ENCODE assay signal across 1 cellular context in the genomic region with DNA sequence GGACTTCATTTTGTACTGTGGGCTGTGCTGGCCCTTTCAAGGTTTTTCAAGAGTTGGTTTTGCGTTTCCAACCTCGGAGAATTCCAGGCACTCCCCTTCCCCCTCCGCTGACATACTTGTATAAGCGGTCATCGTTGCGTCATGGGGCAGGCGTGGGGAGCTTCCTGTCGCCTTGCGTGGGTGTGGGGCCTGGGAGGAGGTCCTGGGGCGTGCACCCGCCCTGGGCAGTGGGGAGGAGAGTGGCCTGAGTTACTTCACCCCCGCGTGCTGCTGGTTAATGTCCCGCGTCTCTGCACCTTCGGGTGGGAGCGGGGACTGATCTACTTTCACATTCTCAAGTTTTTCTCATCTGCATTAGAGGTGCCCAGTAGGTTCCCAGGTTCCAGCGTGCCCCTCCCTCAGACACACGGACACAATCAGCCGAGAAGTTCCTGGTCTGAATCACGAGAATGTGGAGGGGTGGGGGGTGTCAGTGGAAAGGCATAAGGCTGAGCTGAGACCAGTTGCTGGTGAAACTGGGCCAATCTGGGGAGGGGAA.
TF ChIP-seq lines count a peak whose summit lies in the region.

No MANE protein-coding gene starts in this region.

TF ChIP-seq in K562, 482 proteins besides CTCF, POLR2A, EP300 and RAD21 (continued from another document and continues in another):
- TF ChIP-seq, protein P1, sequence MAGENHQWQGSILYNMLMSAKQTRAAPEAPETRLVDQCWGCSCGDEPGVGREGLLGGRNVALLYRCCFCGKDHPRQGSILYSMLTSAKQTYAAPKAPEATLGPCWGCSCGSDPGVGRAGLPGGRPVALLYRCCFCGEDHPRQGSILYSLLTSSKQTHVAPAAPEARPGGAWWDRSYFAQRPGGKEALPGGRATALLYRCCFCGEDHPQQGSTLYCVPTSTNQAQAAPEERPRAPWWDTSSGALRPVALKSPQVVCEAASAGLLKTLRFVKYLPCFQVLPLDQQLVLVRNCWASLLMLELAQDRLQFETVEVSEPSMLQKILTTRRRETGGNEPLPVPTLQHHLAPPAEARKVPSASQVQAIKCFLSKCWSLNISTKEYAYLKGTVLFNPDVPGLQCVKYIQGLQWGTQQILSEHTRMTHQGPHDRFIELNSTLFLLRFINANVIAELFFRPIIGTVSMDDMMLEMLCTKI (IDR thresholded peaks at IDR 0.05; ENCODE audit: partially characterized antibody) = no peak
- TF ChIP-seq SNRNP70 (optimal IDR thresholded peaks at IDR 0.05; ENCODE audit: low read depth, low read length) (no peak), CCAR2 (IDR thresholded peaks at IDR 0.05; ENCODE audit: low read depth, low read length) (no peak), ZNF311 (CRISPR knock-in tag; IDR thresholded peaks at IDR 0.05) (no peak), NR1H2 (CRISPR knock-in tag; IDR thresholded peaks at IDR 0.05) (no peak), ETS2 (tag; IDR thresholded peaks at IDR 0.05; ENCODE audit: borderline replicate concordance, poor library complexity, severe bottlenecking) (no peak), LEF1 (IDR thresholded peaks at IDR 0.05) (peak; percentile 18; the same call in 1 of the 2 replicates), SMARCC2 (IDR thresholded peaks at IDR 0.05; ENCODE audit: low read depth) (no peak), XRCC3 (IDR thresholded peaks at IDR 0.05) (no peak), SMAD2 (IDR thresholded peaks at IDR 0.05; ENCODE audit: low read depth, low read length) (no peak), ARNT (IDR thresholded peaks at IDR 0.05) (no peak), ZNF274 (IDR thresholded peaks at IDR 0.05; ENCODE audit: borderline replicate concordance, low read depth, low read length) (no peak), HDAC3 (IDR thresholded peaks at IDR 0.05; ENCODE audit: borderline replicate concordance, partially characterized antibody) (peak; percentile 65), TCFL5 (CRISPR knock-in tag; conservative IDR thresholded peaks at IDR 0.05) (no peak), SRSF3 (IDR thresholded peaks at IDR 0.05; ENCODE audit: insufficient read depth, low read length) (no peak), TAF15 (IDR thresholded peaks at IDR 0.05; ENCODE audit: low read depth, low read length) (no peak), U2AF2 (optimal IDR thresholded peaks at IDR 0.05; ENCODE audit: low read depth, low read length) (no peak), HDAC2 (IDR thresholded peaks at IDR 0.05) (peak; percentile 57), YY1 (IDR thresholded peaks at IDR 0.05; ENCODE audit: borderline replicate concordance in 1 of 3, control insufficient read depth in 1 of 3, extremely low read depth in 1 of 3, insufficient read depth in 3 of 3, insufficient read length in 1 of 3, insufficient replicate concordance in 2 of 3, low read depth in 1 of 3, low read length in 2 of 3) (peak in 1 of 3 experiments; percentile 25), SRF (CRISPR knock-in tag; IDR thresholded peaks at IDR 0.05) (peak in 1 of 2 experiments; percentile 47; a peak in 1 of 4 replicates), PML (IDR thresholded peaks at IDR 0.05; ENCODE audit: low read length) (peak; percentile 5; the same call in 1 of the 2 replicates), CREB1 (IDR thresholded peaks at IDR 0.05) (peak; percentile 79; the same call in 1 of the 2 replicates), CREB1 (CRISPR knock-in tag; IDR thresholded peaks at IDR 0.05) (peak; percentile 76), CBX8 (IDR thresholded peaks at IDR 0.05; ENCODE audit: borderline replicate concordance, extremely low read depth, low read depth, low read length, poor library complexity, severe bottlenecking) (no peak), ZBTB17 (CRISPR knock-in tag; IDR thresholded peaks at IDR 0.05) (peak; percentile 48; the same call in 1 of the 2 replicates), NR3C1 (CRISPR knock-in tag; IDR thresholded peaks at IDR 0.05) (peak; percentile 45; the same call in 1 of the 2 replicates)
- TF ChIP-seq, protein P2, sequence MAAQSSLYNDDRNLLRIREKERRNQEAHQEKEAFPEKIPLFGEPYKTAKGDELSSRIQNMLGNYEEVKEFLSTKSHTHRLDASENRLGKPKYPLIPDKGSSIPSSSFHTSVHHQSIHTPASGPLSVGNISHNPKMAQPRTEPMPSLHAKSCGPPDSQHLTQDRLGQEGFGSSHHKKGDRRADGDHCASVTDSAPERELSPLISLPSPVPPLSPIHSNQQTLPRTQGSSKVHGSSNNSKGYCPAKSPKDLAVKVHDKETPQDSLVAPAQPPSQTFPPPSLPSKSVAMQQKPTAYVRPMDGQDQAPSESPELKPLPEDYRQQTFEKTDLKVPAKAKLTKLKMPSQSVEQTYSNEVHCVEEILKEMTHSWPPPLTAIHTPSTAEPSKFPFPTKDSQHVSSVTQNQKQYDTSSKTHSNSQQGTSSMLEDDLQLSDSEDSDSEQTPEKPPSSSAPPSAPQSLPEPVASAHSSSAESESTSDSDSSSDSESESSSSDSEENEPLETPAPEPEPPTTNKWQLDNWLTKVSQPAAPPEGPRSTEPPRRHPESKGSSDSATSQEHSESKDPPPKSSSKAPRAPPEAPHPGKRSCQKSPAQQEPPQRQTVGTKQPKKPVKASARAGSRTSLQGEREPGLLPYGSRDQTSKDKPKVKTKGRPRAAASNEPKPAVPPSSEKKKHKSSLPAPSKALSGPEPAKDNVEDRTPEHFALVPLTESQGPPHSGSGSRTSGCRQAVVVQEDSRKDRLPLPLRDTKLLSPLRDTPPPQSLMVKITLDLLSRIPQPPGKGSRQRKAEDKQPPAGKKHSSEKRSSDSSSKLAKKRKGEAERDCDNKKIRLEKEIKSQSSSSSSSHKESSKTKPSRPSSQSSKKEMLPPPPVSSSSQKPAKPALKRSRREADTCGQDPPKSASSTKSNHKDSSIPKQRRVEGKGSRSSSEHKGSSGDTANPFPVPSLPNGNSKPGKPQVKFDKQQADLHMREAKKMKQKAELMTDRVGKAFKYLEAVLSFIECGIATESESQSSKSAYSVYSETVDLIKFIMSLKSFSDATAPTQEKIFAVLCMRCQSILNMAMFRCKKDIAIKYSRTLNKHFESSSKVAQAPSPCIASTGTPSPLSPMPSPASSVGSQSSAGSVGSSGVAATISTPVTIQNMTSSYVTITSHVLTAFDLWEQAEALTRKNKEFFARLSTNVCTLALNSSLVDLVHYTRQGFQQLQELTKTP (IDR thresholded peaks at IDR 0.05; ENCODE audit: low read depth in 1 of 2, partially characterized antibody in 2 of 2) = peak; percentile 75 to 76
- TF ChIP-seq, protein P3, sequence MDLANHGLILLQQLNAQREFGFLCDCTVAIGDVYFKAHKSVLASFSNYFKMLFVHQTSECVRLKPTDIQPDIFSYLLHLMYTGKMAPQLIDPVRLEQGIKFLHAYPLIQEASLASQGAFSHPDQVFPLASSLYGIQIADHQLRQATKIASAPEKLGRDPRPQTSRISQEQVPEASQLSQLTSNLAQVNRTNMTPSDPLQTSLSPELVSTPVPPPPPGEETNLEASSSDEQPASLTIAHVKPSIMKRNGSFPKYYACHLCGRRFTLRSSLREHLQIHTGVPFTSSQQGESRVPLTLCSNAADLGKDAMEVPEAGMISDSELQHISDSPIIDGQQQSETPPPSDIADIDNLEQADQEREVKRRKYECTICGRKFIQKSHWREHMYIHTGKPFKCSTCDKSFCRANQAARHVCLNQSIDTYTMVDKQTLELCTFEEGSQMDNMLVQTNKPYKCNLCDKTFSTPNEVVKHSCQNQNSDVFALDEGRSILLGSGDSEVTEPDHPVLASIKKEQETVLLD (IDR thresholded peaks at IDR 0.05) = 0 out of 2 replicates have a peak, but pooled peaks have one; percentile 41
- TF ChIP-seq, protein P4, sequence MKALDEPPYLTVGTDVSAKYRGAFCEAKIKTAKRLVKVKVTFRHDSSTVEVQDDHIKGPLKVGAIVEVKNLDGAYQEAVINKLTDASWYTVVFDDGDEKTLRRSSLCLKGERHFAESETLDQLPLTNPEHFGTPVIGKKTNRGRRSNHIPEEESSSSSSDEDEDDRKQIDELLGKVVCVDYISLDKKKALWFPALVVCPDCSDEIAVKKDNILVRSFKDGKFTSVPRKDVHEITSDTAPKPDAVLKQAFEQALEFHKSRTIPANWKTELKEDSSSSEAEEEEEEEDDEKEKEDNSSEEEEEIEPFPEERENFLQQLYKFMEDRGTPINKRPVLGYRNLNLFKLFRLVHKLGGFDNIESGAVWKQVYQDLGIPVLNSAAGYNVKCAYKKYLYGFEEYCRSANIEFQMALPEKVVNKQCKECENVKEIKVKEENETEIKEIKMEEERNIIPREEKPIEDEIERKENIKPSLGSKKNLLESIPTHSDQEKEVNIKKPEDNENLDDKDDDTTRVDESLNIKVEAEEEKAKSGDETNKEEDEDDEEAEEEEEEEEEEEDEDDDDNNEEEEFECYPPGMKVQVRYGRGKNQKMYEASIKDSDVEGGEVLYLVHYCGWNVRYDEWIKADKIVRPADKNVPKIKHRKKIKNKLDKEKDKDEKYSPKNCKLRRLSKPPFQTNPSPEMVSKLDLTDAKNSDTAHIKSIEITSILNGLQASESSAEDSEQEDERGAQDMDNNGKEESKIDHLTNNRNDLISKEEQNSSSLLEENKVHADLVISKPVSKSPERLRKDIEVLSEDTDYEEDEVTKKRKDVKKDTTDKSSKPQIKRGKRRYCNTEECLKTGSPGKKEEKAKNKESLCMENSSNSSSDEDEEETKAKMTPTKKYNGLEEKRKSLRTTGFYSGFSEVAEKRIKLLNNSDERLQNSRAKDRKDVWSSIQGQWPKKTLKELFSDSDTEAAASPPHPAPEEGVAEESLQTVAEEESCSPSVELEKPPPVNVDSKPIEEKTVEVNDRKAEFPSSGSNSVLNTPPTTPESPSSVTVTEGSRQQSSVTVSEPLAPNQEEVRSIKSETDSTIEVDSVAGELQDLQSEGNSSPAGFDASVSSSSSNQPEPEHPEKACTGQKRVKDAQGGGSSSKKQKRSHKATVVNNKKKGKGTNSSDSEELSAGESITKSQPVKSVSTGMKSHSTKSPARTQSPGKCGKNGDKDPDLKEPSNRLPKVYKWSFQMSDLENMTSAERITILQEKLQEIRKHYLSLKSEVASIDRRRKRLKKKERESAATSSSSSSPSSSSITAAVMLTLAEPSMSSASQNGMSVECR (CRISPR knock-in tag; IDR thresholded peaks at IDR 0.05) = no peak
- TF ChIP-seq, protein P5, sequence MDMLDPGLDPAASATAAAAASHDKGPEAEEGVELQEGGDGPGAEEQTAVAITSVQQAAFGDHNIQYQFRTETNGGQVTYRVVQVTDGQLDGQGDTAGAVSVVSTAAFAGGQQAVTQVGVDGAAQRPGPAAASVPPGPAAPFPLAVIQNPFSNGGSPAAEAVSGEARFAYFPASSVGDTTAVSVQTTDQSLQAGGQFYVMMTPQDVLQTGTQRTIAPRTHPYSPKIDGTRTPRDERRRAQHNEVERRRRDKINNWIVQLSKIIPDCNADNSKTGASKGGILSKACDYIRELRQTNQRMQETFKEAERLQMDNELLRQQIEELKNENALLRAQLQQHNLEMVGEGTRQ (CRISPR knock-in tag; IDR thresholded peaks at IDR 0.05) = no peak
- TF ChIP-seq, protein P6, sequence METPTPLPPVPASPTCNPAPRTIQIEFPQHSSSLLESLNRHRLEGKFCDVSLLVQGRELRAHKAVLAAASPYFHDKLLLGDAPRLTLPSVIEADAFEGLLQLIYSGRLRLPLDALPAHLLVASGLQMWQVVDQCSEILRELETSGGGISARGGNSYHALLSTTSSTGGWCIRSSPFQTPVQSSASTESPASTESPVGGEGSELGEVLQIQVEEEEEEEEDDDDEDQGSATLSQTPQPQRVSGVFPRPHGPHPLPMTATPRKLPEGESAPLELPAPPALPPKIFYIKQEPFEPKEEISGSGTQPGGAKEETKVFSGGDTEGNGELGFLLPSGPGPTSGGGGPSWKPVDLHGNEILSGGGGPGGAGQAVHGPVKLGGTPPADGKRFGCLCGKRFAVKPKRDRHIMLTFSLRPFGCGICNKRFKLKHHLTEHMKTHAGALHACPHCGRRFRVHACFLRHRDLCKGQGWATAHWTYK (CRISPR knock-in tag; IDR thresholded peaks at IDR 0.05) = no peak
- TF ChIP-seq, protein P7, sequence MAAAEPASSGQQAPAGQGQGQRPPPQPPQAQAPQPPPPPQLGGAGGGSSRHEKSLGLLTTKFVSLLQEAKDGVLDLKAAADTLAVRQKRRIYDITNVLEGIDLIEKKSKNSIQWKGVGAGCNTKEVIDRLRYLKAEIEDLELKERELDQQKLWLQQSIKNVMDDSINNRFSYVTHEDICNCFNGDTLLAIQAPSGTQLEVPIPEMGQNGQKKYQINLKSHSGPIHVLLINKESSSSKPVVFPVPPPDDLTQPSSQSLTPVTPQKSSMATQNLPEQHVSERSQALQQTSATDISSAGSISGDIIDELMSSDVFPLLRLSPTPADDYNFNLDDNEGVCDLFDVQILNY (CRISPR knock-in tag; IDR thresholded peaks at IDR 0.05) = no peak
- TF ChIP-seq, protein P8, sequence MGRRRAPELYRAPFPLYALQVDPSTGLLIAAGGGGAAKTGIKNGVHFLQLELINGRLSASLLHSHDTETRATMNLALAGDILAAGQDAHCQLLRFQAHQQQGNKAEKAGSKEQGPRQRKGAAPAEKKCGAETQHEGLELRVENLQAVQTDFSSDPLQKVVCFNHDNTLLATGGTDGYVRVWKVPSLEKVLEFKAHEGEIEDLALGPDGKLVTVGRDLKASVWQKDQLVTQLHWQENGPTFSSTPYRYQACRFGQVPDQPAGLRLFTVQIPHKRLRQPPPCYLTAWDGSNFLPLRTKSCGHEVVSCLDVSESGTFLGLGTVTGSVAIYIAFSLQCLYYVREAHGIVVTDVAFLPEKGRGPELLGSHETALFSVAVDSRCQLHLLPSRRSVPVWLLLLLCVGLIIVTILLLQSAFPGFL (CRISPR knock-in tag; IDR thresholded peaks at IDR 0.05) = no peak
- TF ChIP-seq, protein P9, sequence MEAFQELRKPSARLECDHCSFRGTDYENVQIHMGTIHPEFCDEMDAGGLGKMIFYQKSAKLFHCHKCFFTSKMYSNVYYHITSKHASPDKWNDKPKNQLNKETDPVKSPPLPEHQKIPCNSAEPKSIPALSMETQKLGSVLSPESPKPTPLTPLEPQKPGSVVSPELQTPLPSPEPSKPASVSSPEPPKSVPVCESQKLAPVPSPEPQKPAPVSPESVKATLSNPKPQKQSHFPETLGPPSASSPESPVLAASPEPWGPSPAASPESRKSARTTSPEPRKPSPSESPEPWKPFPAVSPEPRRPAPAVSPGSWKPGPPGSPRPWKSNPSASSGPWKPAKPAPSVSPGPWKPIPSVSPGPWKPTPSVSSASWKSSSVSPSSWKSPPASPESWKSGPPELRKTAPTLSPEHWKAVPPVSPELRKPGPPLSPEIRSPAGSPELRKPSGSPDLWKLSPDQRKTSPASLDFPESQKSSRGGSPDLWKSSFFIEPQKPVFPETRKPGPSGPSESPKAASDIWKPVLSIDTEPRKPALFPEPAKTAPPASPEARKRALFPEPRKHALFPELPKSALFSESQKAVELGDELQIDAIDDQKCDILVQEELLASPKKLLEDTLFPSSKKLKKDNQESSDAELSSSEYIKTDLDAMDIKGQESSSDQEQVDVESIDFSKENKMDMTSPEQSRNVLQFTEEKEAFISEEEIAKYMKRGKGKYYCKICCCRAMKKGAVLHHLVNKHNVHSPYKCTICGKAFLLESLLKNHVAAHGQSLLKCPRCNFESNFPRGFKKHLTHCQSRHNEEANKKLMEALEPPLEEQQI (IDR thresholded peaks at IDR 0.05) = no peak
- TF ChIP-seq, protein P10, sequence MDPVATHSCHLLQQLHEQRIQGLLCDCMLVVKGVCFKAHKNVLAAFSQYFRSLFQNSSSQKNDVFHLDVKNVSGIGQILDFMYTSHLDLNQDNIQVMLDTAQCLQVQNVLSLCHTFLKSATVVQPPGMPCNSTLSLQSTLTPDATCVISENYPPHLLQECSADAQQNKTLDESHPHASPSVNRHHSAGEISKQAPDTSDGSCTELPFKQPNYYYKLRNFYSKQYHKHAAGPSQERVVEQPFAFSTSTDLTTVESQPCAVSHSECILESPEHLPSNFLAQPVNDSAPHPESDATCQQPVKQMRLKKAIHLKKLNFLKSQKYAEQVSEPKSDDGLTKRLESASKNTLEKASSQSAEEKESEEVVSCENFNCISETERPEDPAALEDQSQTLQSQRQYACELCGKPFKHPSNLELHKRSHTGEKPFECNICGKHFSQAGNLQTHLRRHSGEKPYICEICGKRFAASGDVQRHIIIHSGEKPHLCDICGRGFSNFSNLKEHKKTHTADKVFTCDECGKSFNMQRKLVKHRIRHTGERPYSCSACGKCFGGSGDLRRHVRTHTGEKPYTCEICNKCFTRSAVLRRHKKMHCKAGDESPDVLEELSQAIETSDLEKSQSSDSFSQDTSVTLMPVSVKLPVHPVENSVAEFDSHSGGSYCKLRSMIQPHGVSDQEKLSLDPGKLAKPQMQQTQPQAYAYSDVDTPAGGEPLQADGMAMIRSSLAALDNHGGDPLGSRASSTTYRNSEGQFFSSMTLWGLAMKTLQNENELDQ (CRISPR knock-in tag; IDR thresholded peaks at IDR 0.05; ENCODE audit: borderline replicate concordance) = no peak
